In genomic region chr15:69413822-69414701, GRCh38 we compare ENCODE assay signal across 8 cellular contexts. TPM values are rescaled to one million over a fixed set of nuclear protein-coding genes. Genes with fewer than 3 reads are reported as not detected.
DNase-seq lines count a peak whose midpoint lies in the region; ATAC-seq lines count a peak whose summit lies in the region.

TSS of gene KIF23 (plus strand) at chr15:69414349. CDS start at chr15:69414466, 117 bp downstream.

- H3K9me3 Mint-ChIP-seq in naive B cell, result no peaks in the 10 kb centered on the region
- H3K9me3 Mint-ChIP-seq in stimulated activated memory B cell treated with anti-CD40 and anti-IgM and Interleukin-4, amounts not matched to agents 10 μg/mL and 1 μg/mL and 100 μg/mL, for 72 hours, result no peaks in the 10 kb centered on the region

- peak within 1 kb of the TSS; percentile 89 for H3K27ac ChIP-seq in KOPT-K1 (ENCODE audit: low read depth, low read length, poor library complexity, severe bottlenecking)

- H3K27me3 Mint-ChIP-seq in naive B cell, result peaks cover 0 to 20% (median 17%) of the 10 kb centered on the region in 3 donors
- H3K27me3 Mint-ChIP-seq in stimulated activated memory B cell treated with anti-CD40 and anti-IgM and Interleukin-4, amounts not matched to agents 10 μg/mL and 1 μg/mL and 100 μg/mL, for 72 hours, result no peaks in the 10 kb centered on the region

- H3K4me1 Mint-ChIP-seq in naive B cell, result peaks cover 4 to 9% (median 6%) of the 10 kb centered on the region in 3 donors
- H3K4me1 Mint-ChIP-seq in stimulated activated memory B cell treated with anti-CD40 and anti-IgM and Interleukin-4, amounts not matched to agents 10 μg/mL and 1 μg/mL and 100 μg/mL, for 72 hours, result peaks cover 7% of the 10 kb centered on the region

- DNase-seq in DMS79 treated with DMSO at 0.1 percent for 48 hours (lab: John Stamatoyannopoulos, UW), result peak; percentile 68
- DNase-seq in RPMI7951 (ENCODE audit: low read depth), result peak; percentile 95
- peak; percentile 89 for DNase-seq in activated T-helper 1 cell treated with Interleukin-2 at 50 U/mL for 16 hours (ENCODE audit: low read depth)
- DNase-seq in fibroblast of gingiva (ENCODE audit: low read depth), result peak; percentile 90
- peak; percentile 87 for DNase-seq in naive B cell

- peak within 1 kb of the TSS; percentile 48 to 92 (median 62) for H3K27ac Mint-ChIP-seq in naive B cell
- H3K27ac Mint-ChIP-seq in stimulated activated memory B cell treated with anti-CD40 and anti-IgM and Interleukin-4, amounts not matched to agents 10 μg/mL and 1 μg/mL and 100 μg/mL, for 72 hours, result peak within 1 kb of the TSS; percentile 82

- H3K36me3 ChIP-seq in KOPT-K1 (ENCODE audit: insufficient read depth, low read length), result peaks cover 27% of the 10 kb centered on the region

- no peaks in the 10 kb centered on the region for H3K36me3 Mint-ChIP-seq in naive B cell
- no peaks in the 10 kb centered on the region for H3K36me3 Mint-ChIP-seq in stimulated activated memory B cell treated with anti-CD40 and anti-IgM and Interleukin-4, amounts not matched to agents 10 μg/mL and 1 μg/mL and 100 μg/mL, for 72 hours

- H3K9me3 ChIP-seq in KOPT-K1 (ENCODE audit: insufficient read depth, low read length, poor library complexity, severe bottlenecking), result no peaks in the 10 kb centered on the region

- peak within 1 kb of the TSS; percentile 80 to 93 (median 90) for H3K4me3 Mint-ChIP-seq in naive B cell
- H3K4me3 Mint-ChIP-seq in stimulated activated memory B cell treated with anti-CD40 and anti-IgM and Interleukin-4, amounts not matched to agents 10 μg/mL and 1 μg/mL and 100 μg/mL, for 72 hours, result peak within 1 kb of the TSS; percentile 86

- ATAC-seq in GM21786 (IDR thresholded peaks at IDR 0.05; ENCODE audit: unreplicated experiment) (peak; percentile 92), naive B cell (ENCODE audit: low read depth in 2 of 2) (peak; percentile 98 to 99)
- ATAC-seq in stimulated activated memory B cell treated with anti-CD40 and anti-IgM and Interleukin-4, amounts not matched to agents 10 μg/mL and 1 μg/mL and 100 μg/mL, for 72 hours, result peak; percentile 98

RNA-seq across cellular contexts. Expression of gene KIF23, which starts in this region (rescaled TPM):
- 134 and 151 TPM in 2 replicates for total RNA-seq in RPMI7951 (2014; rRNA removed; shearing (Covaris generic))
- under 1 TPM in 1 of 6 donors, not detected in 5; 0.17 TPM for polyA plus RNA-seq in naive B cell (ENCODE audit: low read depth in 6 of 6)

Comparison
In these comparisons a context has a peak if more than half of its experiments do, and no peak if none do; other contexts are left out.
1. Peak in every context shown above with its lines: DNase-seq, ATAC-seq and H3K27ac ChIP-seq.
2. Peak in DNase-seq and ATAC-seq in naive B cell; RNA of the gene not detected or under 1 TPM.